ENCODE assay signal across 8 cellular contexts in the genomic region with DNA sequence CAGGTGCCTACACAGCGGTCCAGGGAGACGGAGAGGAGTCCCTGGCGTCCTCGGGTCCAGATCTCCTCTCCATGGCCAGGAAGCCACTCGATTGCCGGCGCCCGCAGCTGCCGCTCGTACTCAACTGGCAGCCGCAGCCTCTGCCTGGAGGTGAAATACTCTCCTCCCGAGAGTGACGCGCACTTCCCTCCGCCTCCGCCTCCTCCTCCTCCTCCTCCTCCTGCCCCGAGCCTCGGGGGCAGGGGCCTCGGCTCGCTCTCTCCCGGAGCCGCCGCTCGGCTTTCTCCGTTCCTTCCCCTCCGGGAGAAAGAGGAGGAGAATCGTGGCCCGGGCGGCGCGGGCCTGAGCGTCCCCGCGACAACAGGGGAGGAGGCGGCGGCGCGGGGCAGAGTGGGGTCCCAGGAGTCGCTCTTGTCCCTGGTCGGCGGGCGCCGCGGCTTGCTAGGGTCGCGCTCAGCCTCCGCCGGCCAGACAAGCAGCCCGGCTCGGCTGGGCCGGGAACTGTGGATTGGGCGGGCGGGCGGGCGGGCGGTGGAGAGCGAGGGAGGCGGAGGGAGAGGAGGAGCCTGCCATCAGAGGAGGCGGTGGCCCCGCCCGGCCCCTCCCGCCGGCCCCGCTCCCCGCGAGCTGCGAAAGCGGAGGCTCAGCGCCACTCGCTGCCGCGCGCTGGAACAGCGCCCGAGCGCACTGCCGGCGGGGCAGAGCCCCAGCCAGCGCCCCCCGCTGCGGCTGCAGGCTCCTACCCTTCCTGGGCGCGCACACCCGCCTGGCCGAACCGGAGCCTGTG. TPM values are rescaled to one million over a fixed set of nuclear protein-coding genes. Genes with fewer than 3 reads are reported as not detected.
A peak's percentile ranks its signal among the peaks of the same experiment; 100 is the strongest.
DNase-seq lines count a peak whose midpoint lies in the region; ATAC-seq, FAIRE-seq and TF ChIP-seq lines count a peak whose summit lies in the region.

A gene with protein sequence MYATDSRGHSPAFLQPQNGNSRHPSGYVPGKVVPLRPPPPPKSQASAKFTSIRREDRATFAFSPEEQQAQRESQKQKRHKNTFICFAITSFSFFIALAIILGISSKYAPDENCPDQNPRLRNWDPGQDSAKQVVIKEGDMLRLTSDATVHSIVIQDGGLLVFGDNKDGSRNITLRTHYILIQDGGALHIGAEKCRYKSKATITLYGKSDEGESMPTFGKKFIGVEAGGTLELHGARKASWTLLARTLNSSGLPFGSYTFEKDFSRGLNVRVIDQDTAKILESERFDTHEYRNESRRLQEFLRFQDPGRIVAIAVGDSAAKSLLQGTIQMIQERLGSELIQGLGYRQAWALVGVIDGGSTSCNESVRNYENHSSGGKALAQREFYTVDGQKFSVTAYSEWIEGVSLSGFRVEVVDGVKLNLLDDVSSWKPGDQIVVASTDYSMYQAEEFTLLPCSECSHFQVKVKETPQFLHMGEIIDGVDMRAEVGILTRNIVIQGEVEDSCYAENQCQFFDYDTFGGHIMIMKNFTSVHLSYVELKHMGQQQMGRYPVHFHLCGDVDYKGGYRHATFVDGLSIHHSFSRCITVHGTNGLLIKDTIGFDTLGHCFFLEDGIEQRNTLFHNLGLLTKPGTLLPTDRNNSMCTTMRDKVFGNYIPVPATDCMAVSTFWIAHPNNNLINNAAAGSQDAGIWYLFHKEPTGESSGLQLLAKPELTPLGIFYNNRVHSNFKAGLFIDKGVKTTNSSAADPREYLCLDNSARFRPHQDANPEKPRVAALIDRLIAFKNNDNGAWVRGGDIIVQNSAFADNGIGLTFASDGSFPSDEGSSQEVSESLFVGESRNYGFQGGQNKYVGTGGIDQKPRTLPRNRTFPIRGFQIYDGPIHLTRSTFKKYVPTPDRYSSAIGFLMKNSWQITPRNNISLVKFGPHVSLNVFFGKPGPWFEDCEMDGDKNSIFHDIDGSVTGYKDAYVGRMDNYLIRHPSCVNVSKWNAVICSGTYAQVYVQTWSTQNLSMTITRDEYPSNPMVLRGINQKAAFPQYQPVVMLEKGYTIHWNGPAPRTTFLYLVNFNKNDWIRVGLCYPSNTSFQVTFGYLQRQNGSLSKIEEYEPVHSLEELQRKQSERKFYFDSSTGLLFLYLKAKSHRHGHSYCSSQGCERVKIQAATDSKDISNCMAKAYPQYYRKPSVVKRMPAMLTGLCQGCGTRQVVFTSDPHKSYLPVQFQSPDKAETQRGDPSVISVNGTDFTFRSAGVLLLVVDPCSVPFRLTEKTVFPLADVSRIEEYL (N-terminal part only) (minus strand): TSS at position 126 of the 787 bp plus-strand sequence. CDS start 18,140 bp downstream, outside the sequence.

- H3K4me3 Mint-ChIP-seq in activated naive CD8-positive, alpha-beta T cell treated with anti-CD3 and anti-CD28 coated beads, Interleukin-2, amount 10 ng/mL, durations not matched to agents 7 days and 5 days = peak within 1 kb of the TSS; percentile 93

- H3K9ac ChIP-seq in SU-DHL-6 (ENCODE audit: low read length) = peak within 1 kb of the TSS; percentile 66

- H3K9me2 ChIP-seq in SU-DHL-6 (replicated peaks; ENCODE audit: insufficient read depth, low read length) = no peaks in the 10 kb centered on the region

- no peak within 1 kb of the TSS for H3K27ac ChIP-seq in SU-DHL-6 (ENCODE audit: low read depth, low read length)
- H3K27ac ChIP-seq in pancreas = peak within 1 kb of the TSS; percentile 90 to 98 (median 96)
- peak within 1 kb of the TSS; percentile 97 to 99 (median 99) for H3K27ac ChIP-seq in thyroid gland

- peak within 1 kb of the TSS; percentile 97 for H2AFZ ChIP-seq in SU-DHL-6 (ENCODE audit: low read depth, low read length, severe bottlenecking)

- H3F3A ChIP-seq in SU-DHL-6 (ENCODE audit: insufficient read depth) = 0 out of 2 replicates have a peak, but pooled peaks cover 4% of the 10 kb centered on the region

- DNase-seq in HEK293T (ENCODE audit: extremely low spot score) (peak; percentile 87), MV-4-11 (lab: John Stamatoyannopoulos, UW) (peak; percentile 83), head of caudate nucleus (peak; percentile 54 to 97 (median 91)), pancreas (peak; percentile 91 to 95 (median 94)), thyroid gland (peak; percentile 91 to 92)
- DNase-seq in activated naive CD8-positive, alpha-beta T cell treated with anti-CD3 and anti-CD28 coated beads, Interleukin-2, amount 10 ng/mL, durations not matched to agents 7 days and 5 days = peak; percentile 92

- H3K79me2 ChIP-seq in SU-DHL-6 (ENCODE audit: insufficient read depth, low read length) = no peaks in the 10 kb centered on the region

- H3K9me3 ChIP-seq in SU-DHL-6 (ENCODE audit: insufficient read depth, low read length) (no peaks in the 10 kb centered on the region), pancreas (no peaks in the 10 kb centered on the region), thyroid gland (no peaks in the 10 kb centered on the region)

- intact Hi-C loops in head of caudate nucleus (cut with DNase I) (loop anchor here (5.0 to 10.0 kb wide), 2 partner anchors 84 to 166 kb away; no protein-coding TSS in a partner anchor), pancreas (cut with DNase I) (no loop called here), thyroid gland (cut with DNase I) (loop anchor here (5.0 kb wide), 1 partner anchor 161 kb away; no protein-coding TSS in a partner anchor)

- WGBS in pancreas, 2 donors = 0% methylated on average over 29 to 86 of the region's 86 CpGs
- 1% methylated on average over 21 to 28 of the region's 86 CpGs for WGBS in thyroid gland, 2 donors

- H3K4me3 ChIP-seq in SU-DHL-6 (ENCODE audit: insufficient read depth, low read length, poor library complexity, severe bottlenecking) = peak within 1 kb of the TSS; percentile 71
- H3K4me3 ChIP-seq in pancreas = peak within 1 kb of the TSS; percentile 73 to 85 (median 78)
- H3K4me3 ChIP-seq in thyroid gland (replicated peaks in 1 of 3) = peak within 1 kb of the TSS; percentile 61 to 93 (median 73)

- H3K9me3 Mint-ChIP-seq in activated naive CD8-positive, alpha-beta T cell treated with anti-CD3 and anti-CD28 coated beads, Interleukin-2, amount 10 ng/mL, durations not matched to agents 7 days and 5 days = no peaks in the 10 kb centered on the region

- H3K4me1 ChIP-seq in pancreas = peaks cover 22 to 29% (median 24%) of the 10 kb centered on the region in 3 donors
- peaks cover 17 to 24% of the 10 kb centered on the region in 2 donors for H3K4me1 ChIP-seq in thyroid gland

- peak within 1 kb of the TSS; percentile 95 for H3K4me2 ChIP-seq in SU-DHL-6 (ENCODE audit: low read depth, low read length, poor library complexity, severe bottlenecking)

- TF ChIP-seq POLR2A in GM10847 (IDR thresholded peaks at IDR 0.05; ENCODE audit: extremely low read depth, insufficient read length) = peak; percentile 55
- TF ChIP-seq POLR2A in thyroid gland (IDR thresholded peaks at IDR 0.05) = peak; percentile 69 to 99

- H3K27me3 Mint-ChIP-seq in activated naive CD8-positive, alpha-beta T cell treated with anti-CD3 and anti-CD28 coated beads, Interleukin-2, amount 10 ng/mL, durations not matched to agents 7 days and 5 days = no peaks in the 10 kb centered on the region

- H3K27me3 ChIP-seq in SU-DHL-6 (ENCODE audit: low read length) = no peaks in the 10 kb centered on the region
- no peaks in the 10 kb centered on the region for H3K27me3 ChIP-seq in pancreas
- H3K27me3 ChIP-seq in thyroid gland = no peaks in the 10 kb centered on the region

- CTCF ChIA-PET in HEK293T (lab: Yijun Ruan, JAX) = no interaction called here

- FAIRE-seq in pancreas (lab: Jason Lieb, UNC) = no peak

- peak; percentile 80 for ATAC-seq in activated naive CD8-positive, alpha-beta T cell treated with anti-CD3 and anti-CD28 coated beads, Interleukin-2, amount 10 ng/mL, durations not matched to agents 7 days and 5 days (ENCODE audit: low read depth)
- peak; percentile 78 to 86 (median 84) for ATAC-seq in pancreas

- peaks cover 35% of the 10 kb centered on the region for H3K4me1 Mint-ChIP-seq in activated naive CD8-positive, alpha-beta T cell treated with anti-CD3 and anti-CD28 coated beads, Interleukin-2, amount 10 ng/mL, durations not matched to agents 7 days and 5 days

- H3K36me3 ChIP-seq in SU-DHL-6 (ENCODE audit: low read length) (no peaks in the 10 kb centered on the region), pancreas (no peaks in the 10 kb centered on the region), thyroid gland (no peaks in the 10 kb centered on the region)

- H4K20me1 ChIP-seq in SU-DHL-6 (ENCODE audit: low read depth, low read length) = no peaks in the 10 kb centered on the region

- POLR2A ChIA-PET in HEK293T (lab: Yijun Ruan, JAX) = interaction anchor here (1.0 to 1.2 kb wide), 2 partner anchors 8 to 82 kb away, joined by 3 to 4 read pairs; no protein-coding TSS in a partner anchor
- POLR2A ChIA-PET in activated naive CD8-positive, alpha-beta T cell treated with anti-CD3 and anti-CD28 coated beads, Interleukin-2, amount 10 ng/mL, durations not matched to agents 7 days and 5 days (lab: Charles Lee) = interaction anchor here (0.6 to 5.3 kb wide), 6 partner anchors 10 to 257 kb away, joined by 3 to 57 read pairs (median 4); no protein-coding TSS in a partner anchor

- TF ChIP-seq CTCF in SU-DHL-6 (IDR thresholded peaks at IDR 0.05; ENCODE audit: insufficient read depth, low read length, poor library complexity, severe bottlenecking) (peak; percentile 24), pancreas (IDR thresholded peaks at IDR 0.05) (no peak), thyroid gland (IDR thresholded peaks at IDR 0.05) (peak in 3 of 6 experiments; percentile 45 to 58 (median 46))

- H3K36me3 Mint-ChIP-seq in activated naive CD8-positive, alpha-beta T cell treated with anti-CD3 and anti-CD28 coated beads, Interleukin-2, amount 10 ng/mL, durations not matched to agents 7 days and 5 days = peaks cover 9% of the 10 kb centered on the region

- H3K27ac Mint-ChIP-seq in activated naive CD8-positive, alpha-beta T cell treated with anti-CD3 and anti-CD28 coated beads, Interleukin-2, amount 10 ng/mL, durations not matched to agents 7 days and 5 days = peak within 1 kb of the TSS; percentile 94

TF ChIP-seq in HEK293T, 16 proteins besides CTCF, POLR2A, EP300 and RAD21 (continues in another document):
- peak; percentile 39; the same call in 1 of the 2 replicates for TF ChIP-seq ELF4 (IDR thresholded peaks at IDR 0.05)
- TF ChIP-seq, protein P1, sequence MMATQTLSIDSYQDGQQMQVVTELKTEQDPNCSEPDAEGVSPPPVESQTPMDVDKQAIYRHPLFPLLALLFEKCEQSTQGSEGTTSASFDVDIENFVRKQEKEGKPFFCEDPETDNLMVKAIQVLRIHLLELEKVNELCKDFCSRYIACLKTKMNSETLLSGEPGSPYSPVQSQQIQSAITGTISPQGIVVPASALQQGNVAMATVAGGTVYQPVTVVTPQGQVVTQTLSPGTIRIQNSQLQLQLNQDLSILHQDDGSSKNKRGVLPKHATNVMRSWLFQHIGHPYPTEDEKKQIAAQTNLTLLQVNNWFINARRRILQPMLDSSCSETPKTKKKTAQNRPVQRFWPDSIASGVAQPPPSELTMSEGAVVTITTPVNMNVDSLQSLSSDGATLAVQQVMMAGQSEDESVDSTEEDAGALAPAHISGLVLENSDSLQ (IDR thresholded peaks at IDR 0.05) = peak; percentile 59; the same call in 1 of the 2 replicates
- TF ChIP-seq TARDBP (IDR thresholded peaks at IDR 0.05) = no peak
- TF ChIP-seq NFRKB (IDR thresholded peaks at IDR 0.05) = no peak

RNA-seq across cellular contexts. Expression of the gene that starts here (rescaled TPM):
- total RNA-seq in activated naive CD8-positive, alpha-beta T cell treated with anti-CD3 and anti-CD28 coated beads, Interleukin-2, amount 10 ng/mL, durations not matched to agents 7 days and 5 days = 10 to 100 TPM; 54.1 to 55.9 TPM
- total RNA-seq in pancreas (10 to 100 TPM; 16.2 to 42.1 (median 27.3) TPM), thyroid gland (100 to 1,000 TPM in 1 of 4 donors, 10 to 100 TPM in 3; 29.6 to 111 (median 34.0) TPM)
- polyA plus RNA-seq in pancreas = 10 to 100 TPM; 14.3 to 18.5 TPM

Comparison
In these comparisons a context has a peak if more than half of its experiments do, and no peak if none do; other contexts are left out.
1. intact Hi-C loops: an anchor here in head of caudate nucleus (5.0 to 10.0 kb wide) and thyroid gland (5.0 kb wide); none called in pancreas.